ENCODE assay signal across 16 cellular contexts in the genomic region with DNA sequence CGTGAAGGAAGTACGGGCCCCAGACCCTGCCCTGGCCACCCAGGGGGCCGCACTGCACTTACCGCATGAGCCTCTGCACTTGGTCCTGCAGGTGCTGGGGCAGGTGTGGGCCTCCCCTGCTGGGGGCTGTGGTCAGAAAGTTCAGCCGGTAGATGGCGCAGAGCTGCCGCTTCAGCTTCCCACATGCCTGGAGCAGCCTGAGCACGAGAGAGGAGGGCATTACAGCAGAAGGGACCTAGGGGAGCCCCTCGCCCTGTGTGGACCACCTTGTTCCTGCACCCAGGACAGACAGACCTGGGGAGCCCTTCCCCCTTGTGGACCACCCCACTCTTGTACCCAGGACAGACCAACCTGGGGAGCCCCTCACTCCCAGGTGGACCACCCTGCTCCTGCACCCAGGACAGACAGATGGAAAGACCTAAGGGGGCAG. TPM values are rescaled to one million over a fixed set of nuclear protein-coding genes. Genes with fewer than 3 reads are reported as not detected.
DNase-seq lines count a peak whose midpoint lies in the region; ATAC-seq and TF ChIP-seq lines count a peak whose summit lies in the region.
"Had no signal": no experiment of that assay in that cellular context is flagged by ENCODE, and none has a peak within 500 bp of the region (broad histone marks: within the 10 kb centered on the region; RNA-seq: fewer than 3 reads in every experiment).

No MANE protein-coding gene starts in this region.

- intact Hi-C loops in Caco-2 (cut with micrococcal nuclease; ENCODE audit: unreplicated experiment) (no loop called here), left lung (cut with DNase I) (no loop called here), esophagus squamous epithelium (cut with DNase I) (no loop called here)
- intact Hi-C loops in activated CD4-positive, alpha-beta T cell treated with anti-CD3 and anti-CD28 coated beads, Interleukin-2, amount 10 ng/mL, durations not matched to agents 24 days and 14 days (cut with micrococcal nuclease): no loop called here

- peak; percentile 26 to 79 for TF ChIP-seq CTCF in Caco-2 (IDR thresholded peaks at IDR 0.05; ENCODE audit: insufficient read depth in 1 of 2, low read depth in 1 of 2, low read length in 1 of 2, severe bottlenecking in 1 of 2, unreplicated experiment in 1 of 2)
- TF ChIP-seq CTCF in WERI-Rb-1 (IDR thresholded peaks at IDR 0.05; ENCODE audit: low read depth, low read length): peak; percentile 88
- no peak for TF ChIP-seq CTCF in left lung (IDR thresholded peaks at IDR 0.05)
- peak in 1 of 6 experiments; percentile 7 for TF ChIP-seq CTCF in esophagus squamous epithelium (IDR thresholded peaks at IDR 0.05)

- TF ChIP-seq POLR2A in esophagus squamous epithelium (IDR thresholded peaks at IDR 0.05): no peak

- H3K4me1 Mint-ChIP-seq in Caco-2 (ENCODE audit: low read depth, unreplicated experiment): no peaks in the 10 kb centered on the region
- no peaks in the 10 kb centered on the region for H3K4me1 Mint-ChIP-seq in activated CD4-positive, alpha-beta T cell treated with anti-CD3 and anti-CD28 coated beads, Interleukin-2, amount 10 ng/mL, durations not matched to agents 24 days and 14 days

- no peak overlapping the region for H3K27ac ChIP-seq in WERI-Rb-1
- H3K27ac ChIP-seq in left lung: no peak overlapping the region
- H3K27ac ChIP-seq in esophagus squamous epithelium: no peak overlapping the region
- H3K27ac ChIP-seq: HL-60 had no signal

- DNase-seq in Caco-2 (peak; percentile 50 to 54), HEK293T (ENCODE audit: extremely low spot score) (peak; percentile 45), WERI-Rb-1 (peak; percentile 77), left lobe of liver (ENCODE audit: low spot score) (peak; percentile 37), left lung (no peak), esophagus squamous epithelium (lab: John Stamatoyannopoulos, UW) (no peak), GDM1 (lab: John Stamatoyannopoulos, UW) (no peak)
- no peak for DNase-seq in activated CD4-positive, alpha-beta T cell treated with anti-CD3 and anti-CD28 coated beads, Interleukin-2, amount 10 ng/mL, durations not matched to agents 24 days and 14 days
- DNase-seq: activated CD8-positive, alpha-beta T cell treated with anti-CD3 and anti-CD28 coated beads for 36 hours; central memory CD4-positive, alpha-beta T cell; NCI-H1092 treated with DMSO at 0.1 percent for 48 hours; OCI-M1; stimulated activated CD4-positive, alpha-beta T cell treated with anti-CD3 and anti-CD28 coated beads, Interleukin-4, amount 100 ng/mL, for 4 hours; T-helper 1 cell had no signal

- no peak overlapping the region for H3K27ac Mint-ChIP-seq in Caco-2 (ENCODE audit: unreplicated experiment)
- no peak overlapping the region for H3K27ac Mint-ChIP-seq in activated CD4-positive, alpha-beta T cell treated with anti-CD3 and anti-CD28 coated beads, Interleukin-2, amount 10 ng/mL, durations not matched to agents 24 days and 14 days
- H3K27ac Mint-ChIP-seq: activated CD8-positive, alpha-beta T cell treated with anti-CD3 and anti-CD28 coated beads for 36 hours; stimulated activated naive CD8-positive, alpha-beta T cell treated with anti-CD3 and anti-CD28 coated beads, Interleukin-15, Interleukin-2, amounts not matched to agents 100 ng/mL and 50 ng/mL, for 24 hours had no signal

- no peaks in the 10 kb centered on the region for H3K9me3 Mint-ChIP-seq in Caco-2 (ENCODE audit: unreplicated experiment)
- no peaks in the 10 kb centered on the region for H3K9me3 Mint-ChIP-seq in activated CD4-positive, alpha-beta T cell treated with anti-CD3 and anti-CD28 coated beads, Interleukin-2, amount 10 ng/mL, durations not matched to agents 24 days and 14 days
- H3K9me3 Mint-ChIP-seq: activated CD8-positive, alpha-beta T cell treated with anti-CD3 and anti-CD28 coated beads for 36 hours; stimulated activated naive CD8-positive, alpha-beta T cell treated with anti-CD3 and anti-CD28 coated beads, Interleukin-15, Interleukin-2, amounts not matched to agents 100 ng/mL and 50 ng/mL, for 24 hours had no signal

- H3K36me3 ChIP-seq in Caco-2 (ENCODE audit: control insufficient read depth, insufficient read depth, low read length): no peaks in the 10 kb centered on the region
- no peaks in the 10 kb centered on the region for H3K36me3 ChIP-seq in WERI-Rb-1
- H3K36me3 ChIP-seq in left lung: peaks cover 0 to 96% of the 10 kb centered on the region in 2 donors
- H3K36me3 ChIP-seq in esophagus squamous epithelium: peaks cover 0 to 100% (median 16%) of the 10 kb centered on the region in 3 donors

- H3K9me3 ChIP-seq in Caco-2 (no peaks in the 10 kb centered on the region), WERI-Rb-1 (ENCODE audit: severe bottlenecking) (no peaks in the 10 kb centered on the region), left lung (no peaks in the 10 kb centered on the region), esophagus squamous epithelium (no peaks in the 10 kb centered on the region)

- CTCF ChIA-PET in Caco-2 (lab: Charles Lee) (interaction anchor here (0.5 to 0.9 kb wide), 2 partner anchors 10 to 69 kb away, joined by 3 to 4 read pairs; no protein-coding TSS in a partner anchor), HEK293T (lab: Yijun Ruan, JAX) (interaction anchor here (1.0 kb wide), 1 partner anchor 8 kb away, joined by 3 read pairs; a partner anchor contains a TSS)

- POLR2A ChIA-PET in Caco-2 (lab: Charles Lee) (no interaction called here), HEK293T (lab: Yijun Ruan, JAX) (interaction anchor here (1.2 kb wide), 1 partner anchor 9 kb away, joined by 3 read pairs; a partner anchor contains a TSS)

- WGBS in esophagus squamous epithelium, 2 donors: 91% methylated on average over 5 of the region's 9 CpGs; no CpG with 5 or more reads in 1 of the 2 donors

- ATAC-seq in left lobe of liver (no peak), left lung (no peak)
- ATAC-seq: activated CD8-positive, alpha-beta T cell treated with anti-CD3 and anti-CD28 coated beads for 36 hours had no signal

- no peaks in the 10 kb centered on the region for H3K36me3 Mint-ChIP-seq in Caco-2 (ENCODE audit: insufficient read depth, unreplicated experiment)
- peaks cover 19% of the 10 kb centered on the region for H3K36me3 Mint-ChIP-seq in activated CD4-positive, alpha-beta T cell treated with anti-CD3 and anti-CD28 coated beads, Interleukin-2, amount 10 ng/mL, durations not matched to agents 24 days and 14 days (ENCODE audit: low read depth)

- H3K4me3 ChIP-seq in Caco-2 (ENCODE audit: low read depth, low read length) (no peak overlapping the region), WERI-Rb-1 (ENCODE audit: low read depth, low read length) (no peak overlapping the region), left lung (no peak overlapping the region), esophagus squamous epithelium (no peak overlapping the region)

- BruUV-seq in Caco-2 (replicated peaks; lab: Mats Ljungman, UMichigan): no TSS peak

- H3K4me3 Mint-ChIP-seq in Caco-2 (ENCODE audit: unreplicated experiment): no peak overlapping the region
- H3K4me3 Mint-ChIP-seq in activated CD4-positive, alpha-beta T cell treated with anti-CD3 and anti-CD28 coated beads, Interleukin-2, amount 10 ng/mL, durations not matched to agents 24 days and 14 days: no peak overlapping the region
- H3K4me3 Mint-ChIP-seq: activated CD8-positive, alpha-beta T cell treated with anti-CD3 and anti-CD28 coated beads for 36 hours; stimulated activated naive CD8-positive, alpha-beta T cell treated with anti-CD3 and anti-CD28 coated beads, Interleukin-15, Interleukin-2, amounts not matched to agents 100 ng/mL and 50 ng/mL, for 24 hours had no signal

- H3K27me3 Mint-ChIP-seq in Caco-2 (ENCODE audit: insufficient read depth, unreplicated experiment): no peaks in the 10 kb centered on the region
- no peaks in the 10 kb centered on the region for H3K27me3 Mint-ChIP-seq in activated CD4-positive, alpha-beta T cell treated with anti-CD3 and anti-CD28 coated beads, Interleukin-2, amount 10 ng/mL, durations not matched to agents 24 days and 14 days
- H3K27me3 Mint-ChIP-seq: activated CD8-positive, alpha-beta T cell treated with anti-CD3 and anti-CD28 coated beads for 36 hours; stimulated activated naive CD8-positive, alpha-beta T cell treated with anti-CD3 and anti-CD28 coated beads, Interleukin-15, Interleukin-2, amounts not matched to agents 100 ng/mL and 50 ng/mL, for 24 hours had no signal

- no peaks in the 10 kb centered on the region for H3K27me3 ChIP-seq in Caco-2 (replicated peaks; ENCODE audit: control insufficient read depth, insufficient read depth, low read length)
- H3K27me3 ChIP-seq in WERI-Rb-1 (ENCODE audit: insufficient read depth, low read depth, severe bottlenecking): peaks cover 32% of the 10 kb centered on the region
- H3K27me3 ChIP-seq in left lung: no peaks in the 10 kb centered on the region
- no peaks in the 10 kb centered on the region for H3K27me3 ChIP-seq in esophagus squamous epithelium

- H3K4me1 ChIP-seq in Caco-2 (no peaks in the 10 kb centered on the region), left lung (no peaks in the 10 kb centered on the region), esophagus squamous epithelium (peaks cover 0 to 8% (median 0%) of the 10 kb centered on the region in 3 donors)

TF ChIP-seq in HEK293T, 16 proteins besides CTCF, POLR2A, EP300 and RAD21 (continues in another document):
- TF ChIP-seq LEF1 (IDR thresholded peaks at IDR 0.05; ENCODE audit: borderline replicate concordance) (no peak), SUZ12 (IDR thresholded peaks at IDR 0.05) (no peak), ARNT (IDR thresholded peaks at IDR 0.05) (no peak), NFRKB (IDR thresholded peaks at IDR 0.05) (no peak), BHLHE40 (IDR thresholded peaks at IDR 0.05; ENCODE audit: borderline replicate concordance) (no peak), ZNF384 (IDR thresholded peaks at IDR 0.05) (no peak), FOXK2 (IDR thresholded peaks at IDR 0.05) (no peak)
- TF ChIP-seq, protein P1, sequence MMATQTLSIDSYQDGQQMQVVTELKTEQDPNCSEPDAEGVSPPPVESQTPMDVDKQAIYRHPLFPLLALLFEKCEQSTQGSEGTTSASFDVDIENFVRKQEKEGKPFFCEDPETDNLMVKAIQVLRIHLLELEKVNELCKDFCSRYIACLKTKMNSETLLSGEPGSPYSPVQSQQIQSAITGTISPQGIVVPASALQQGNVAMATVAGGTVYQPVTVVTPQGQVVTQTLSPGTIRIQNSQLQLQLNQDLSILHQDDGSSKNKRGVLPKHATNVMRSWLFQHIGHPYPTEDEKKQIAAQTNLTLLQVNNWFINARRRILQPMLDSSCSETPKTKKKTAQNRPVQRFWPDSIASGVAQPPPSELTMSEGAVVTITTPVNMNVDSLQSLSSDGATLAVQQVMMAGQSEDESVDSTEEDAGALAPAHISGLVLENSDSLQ (IDR thresholded peaks at IDR 0.05): no peak

RNA-seq across cellular contexts. Expression of a gene that starts 8.7 kb away (rescaled TPM):
- total RNA-seq in Caco-2 (2022) (2.2 and 4.9 TPM in 2 replicates), left lobe of liver (5.4 TPM), left lung (10 to 100 TPM in 1 of 2 donors, 1 to 10 TPM in 1; 8.2 to 14.8 TPM), esophagus squamous epithelium (1 to 10 TPM; 1.6 to 7.7 (median 3.9) TPM)
- 2.3 and 4.3 TPM in 2 replicates for total RNA-seq in activated CD4-positive, alpha-beta T cell treated with anti-CD3 and anti-CD28 coated beads, Interleukin-2, amount 10 ng/mL, durations not matched to agents 24 days and 14 days

RNA-seq across cellular contexts. Expression of a gene that starts 23.0 kb away (rescaled TPM):
- total RNA-seq in Caco-2 (2022): 39.9 and 51.9 TPM in 2 replicates
- total RNA-seq in left lobe of liver: 26.0 TPM
- total RNA-seq in left lung: 10 to 100 TPM; 64.2 to 95.0 TPM
- total RNA-seq in esophagus squamous epithelium: 10 to 100 TPM; 26.3 to 40.6 (median 27.9) TPM
- total RNA-seq in activated CD4-positive, alpha-beta T cell treated with anti-CD3 and anti-CD28 coated beads, Interleukin-2, amount 10 ng/mL, durations not matched to agents 24 days and 14 days: 58.6 and 61.5 TPM in 2 replicates

Comparison
In these comparisons a context has a peak if more than half of its experiments do, and no peak if none do; other contexts are left out.
1. DNase-seq: peak in Caco-2 (2 of 2), HEK293T (single experiment), WERI-Rb-1 (single experiment) and left lobe of liver (single experiment); none in left lung (0 of 2), esophagus squamous epithelium (single experiment), GDM1 (single experiment) and activated CD4-positive, alpha-beta T cell treated with anti-CD3 and anti-CD28 coated beads, Interleukin-2, amount 10 ng/mL, durations not matched to agents 24 days and 14 days (single experiment).
2. CTCF ChIP-seq: peak in Caco-2 (2 of 2) and WERI-Rb-1 (single experiment); none in left lung (0 of 2).